Comparison of ENCODE assay signal across 8 cellular contexts in genomic region chr19:40609561-40610395, GRCh38. TPM values are rescaled to one million over a fixed set of nuclear protein-coding genes. Genes with fewer than 3 reads are reported as not detected.
DNase-seq lines count a peak whose midpoint lies in the region; ATAC-seq and TF ChIP-seq lines count a peak whose summit lies in the region.

No MANE protein-coding gene starts in this region.

- H3K36me3 ChIP-seq in A673 (ENCODE audit: insufficient read depth, low read length, poor library complexity, severe bottlenecking), result no peaks in the 10 kb centered on the region
- no peaks in the 10 kb centered on the region for H3K36me3 ChIP-seq in cardiac muscle cell

- H3K36me3 Mint-ChIP-seq in activated naive CD4-positive, alpha-beta T cell treated with anti-CD3 and anti-CD28 coated beads, Interleukin-2, amount 10 ng/mL, durations not matched to agents 7 days and 5 days, result peaks cover 9% of the 10 kb centered on the region
- no peaks in the 10 kb centered on the region for H3K36me3 Mint-ChIP-seq in progenitor cell of endocrine pancreas (ENCODE audit: insufficient read depth)

- intact Hi-C loops in A673 (cut with micrococcal nuclease; ENCODE audit: unreplicated experiment), result no loop called here

- no peaks in the 10 kb centered on the region for H3K9me3 Mint-ChIP-seq in activated naive CD4-positive, alpha-beta T cell treated with anti-CD3 and anti-CD28 coated beads, Interleukin-2, amount 10 ng/mL, durations not matched to agents 7 days and 5 days
- H3K9me3 Mint-ChIP-seq in progenitor cell of endocrine pancreas (ENCODE audit: low read depth), result no peaks in the 10 kb centered on the region

- ATAC-seq in GM18861 (IDR thresholded peaks at IDR 0.05; ENCODE audit: unreplicated experiment), result peak; percentile 33
- peak; percentile 52 for ATAC-seq in HG03432 (IDR thresholded peaks at IDR 0.05; ENCODE audit: unreplicated experiment)

- no peaks in the 10 kb centered on the region for H3K27me3 Mint-ChIP-seq in activated naive CD4-positive, alpha-beta T cell treated with anti-CD3 and anti-CD28 coated beads, Interleukin-2, amount 10 ng/mL, durations not matched to agents 7 days and 5 days
- H3K27me3 Mint-ChIP-seq in progenitor cell of endocrine pancreas, result peaks cover 95% of the 10 kb centered on the region

- peak overlapping the region; percentile 87 for H3K27ac Mint-ChIP-seq in activated naive CD4-positive, alpha-beta T cell treated with anti-CD3 and anti-CD28 coated beads, Interleukin-2, amount 10 ng/mL, durations not matched to agents 7 days and 5 days
- H3K27ac Mint-ChIP-seq in progenitor cell of endocrine pancreas, result no peak overlapping the region

- peaks cover 94% of the 10 kb centered on the region for H3K4me1 Mint-ChIP-seq in activated naive CD4-positive, alpha-beta T cell treated with anti-CD3 and anti-CD28 coated beads, Interleukin-2, amount 10 ng/mL, durations not matched to agents 7 days and 5 days
- H3K4me1 Mint-ChIP-seq in progenitor cell of endocrine pancreas (ENCODE audit: low read depth), result peaks cover 7% of the 10 kb centered on the region

- peak overlapping the region; percentile 75 for H3K4me3 Mint-ChIP-seq in activated naive CD4-positive, alpha-beta T cell treated with anti-CD3 and anti-CD28 coated beads, Interleukin-2, amount 10 ng/mL, durations not matched to agents 7 days and 5 days
- H3K4me3 Mint-ChIP-seq in progenitor cell of endocrine pancreas (ENCODE audit: low read depth), result peak overlapping the region; percentile 60

- POLR2A ChIA-PET in A673 (lab: Charles Lee; ENCODE audit: low non-redundant PET), result no interaction called here

- peaks cover 31% of the 10 kb centered on the region for H3K4me1 ChIP-seq in A673 (ENCODE audit: insufficient read depth, low read length, poor library complexity, severe bottlenecking)
- H3K4me1 ChIP-seq in cardiac muscle cell (ENCODE audit: low read depth), result no peaks in the 10 kb centered on the region

- no TSS peak for BruUV-seq in A673 (replicated peaks; lab: Mats Ljungman, UMichigan)

- no peak for TF ChIP-seq CTCF in A673 (conservative IDR thresholded peaks at IDR 0.05; ENCODE audit: low read depth, low read length)
- no peak for TF ChIP-seq CTCF in cardiac muscle cell (IDR thresholded peaks at IDR 0.05; ENCODE audit: low read depth, low read length)
- no peak for TF ChIP-seq CTCF in progenitor cell of endocrine pancreas (IDR thresholded peaks at IDR 0.05; ENCODE audit: unreplicated experiment)

- H3K27ac ChIP-seq in A673 (ENCODE audit: low read depth, low read length, poor library complexity, severe bottlenecking) (no peak overlapping the region), cardiac muscle cell (no peak overlapping the region)

- no peaks in the 10 kb centered on the region for H3K9me3 ChIP-seq in A673 (ENCODE audit: low read depth, low read length, poor library complexity, severe bottlenecking)
- no peaks in the 10 kb centered on the region for H3K9me3 ChIP-seq in cardiac muscle cell (ENCODE audit: low read depth)

- DNase-seq in A673 (ENCODE audit: low spot score), result peak; percentile 82
- DNase-seq in SK-N-DZ (ENCODE audit: low spot score), result peak; percentile 75
- DNase-seq in activated naive CD4-positive, alpha-beta T cell treated with anti-CD3 and anti-CD28 coated beads, Interleukin-2, amount 10 ng/mL, durations not matched to agents 7 days and 5 days, result peak; percentile 93
- peak; percentile 70 to 89 for DNase-seq in cardiac muscle cell (ENCODE audit: low read depth in 1 of 2, low spot score in 1 of 2)
- peak; percentile 51 for DNase-seq in progenitor cell of endocrine pancreas (ENCODE audit: low spot score, unreplicated experiment)
- DNase-seq in ureter (ENCODE audit: low spot score), result peak; percentile 96

- H3K27me3 ChIP-seq in A673 (replicated peaks; ENCODE audit: insufficient read depth, low read depth, low read length, poor library complexity), result no peaks in the 10 kb centered on the region
- H3K27me3 ChIP-seq in cardiac muscle cell, result no peaks in the 10 kb centered on the region

- CTCF ChIA-PET in A673 (lab: Charles Lee), result interaction anchor here (0.6 kb wide), 1 partner anchor 10 kb away, joined by 5 read pairs; no protein-coding TSS in a partner anchor
- CTCF ChIA-PET in activated naive CD4-positive, alpha-beta T cell treated with anti-CD3 and anti-CD28 coated beads, Interleukin-2, amount 10 ng/mL, durations not matched to agents 7 days and 5 days (lab: Charles Lee), result interaction anchor here (0.6 to 1.3 kb wide), 5 partner anchors 23 to 189 kb away, joined by 3 to 5 read pairs (median 3); no protein-coding TSS in a partner anchor

- peak overlapping the region; percentile 43 for H3K4me3 ChIP-seq in A673 (ENCODE audit: low read depth, low read length, poor library complexity, severe bottlenecking)
- peak overlapping the region; percentile 38 for H3K4me3 ChIP-seq in cardiac muscle cell

RNA-seq across cellular contexts. Expression of gene LTBP4, which starts 8.6 kb away (rescaled TPM):
- total RNA-seq in A673 (2021) (139 and 178 TPM in 2 replicates), cardiac muscle cell (85.3 and 203 TPM in 2 replicates), progenitor cell of endocrine pancreas (25.4 TPM in 2 replicates), ureter (239 TPM)
- 29.0 and 34.3 TPM in 2 replicates for polyA plus RNA-seq in SK-N-DZ (2014; cell fraction: cytosol; rRNA removed)
- 273 and 335 TPM in 2 replicates for polyA plus RNA-seq in SK-N-DZ (2014; cell fraction: nucleus; rRNA removed)
- 158 and 255 TPM in 2 replicates for polyA plus RNA-seq in cardiac muscle cell

RNA-seq across cellular contexts. Expression of gene SHKBP1, which starts 33.1 kb away (rescaled TPM):
- 85.5 and 110 TPM in 2 replicates for total RNA-seq in A673 (2021)
- 58.1 and 70.1 TPM in 2 replicates for polyA plus RNA-seq in SK-N-DZ (2014; cell fraction: cytosol; rRNA removed)
- 75.2 and 81.7 TPM in 2 replicates for polyA plus RNA-seq in SK-N-DZ (2014; cell fraction: nucleus; rRNA removed)
- 53.3 and 63.6 TPM in 2 replicates for total RNA-seq in cardiac muscle cell
- 70.1 and 83.4 TPM in 2 replicates for polyA plus RNA-seq in cardiac muscle cell
- 102 and 114 TPM in 2 replicates for total RNA-seq in progenitor cell of endocrine pancreas
- total RNA-seq in ureter, result 61.2 TPM
